In the genomic region with DNA sequence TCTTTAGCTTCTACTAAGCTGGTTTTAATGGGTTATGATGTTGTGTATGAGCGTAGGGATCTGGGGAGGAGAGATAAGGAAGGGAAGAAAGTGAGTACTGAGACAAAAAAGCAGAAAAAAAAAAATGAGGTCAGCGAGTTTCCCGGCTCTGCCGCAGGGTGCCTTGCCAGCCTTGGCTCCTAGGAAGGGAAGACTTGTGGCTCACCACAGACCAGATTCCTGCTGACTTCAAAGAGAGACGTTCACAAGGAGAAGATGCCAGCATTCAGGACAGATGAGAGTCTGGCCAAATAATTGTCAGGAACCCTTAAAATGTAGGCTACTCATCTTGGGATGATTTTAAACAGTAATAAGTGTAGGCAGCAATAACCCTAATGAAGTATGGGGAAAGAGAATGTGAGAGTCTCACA, we compare ENCODE assay signal across 2 cellular contexts.
TF ChIP-seq lines count a peak whose summit lies in the region.

No MANE protein-coding gene starts in this region.

TF ChIP-seq in liver, 16 proteins besides CTCF, POLR2A, EP300 and RAD21:
- TF ChIP-seq SP1 (IDR thresholded peaks at IDR 0.05), result no peak
- TF ChIP-seq, protein P1, sequence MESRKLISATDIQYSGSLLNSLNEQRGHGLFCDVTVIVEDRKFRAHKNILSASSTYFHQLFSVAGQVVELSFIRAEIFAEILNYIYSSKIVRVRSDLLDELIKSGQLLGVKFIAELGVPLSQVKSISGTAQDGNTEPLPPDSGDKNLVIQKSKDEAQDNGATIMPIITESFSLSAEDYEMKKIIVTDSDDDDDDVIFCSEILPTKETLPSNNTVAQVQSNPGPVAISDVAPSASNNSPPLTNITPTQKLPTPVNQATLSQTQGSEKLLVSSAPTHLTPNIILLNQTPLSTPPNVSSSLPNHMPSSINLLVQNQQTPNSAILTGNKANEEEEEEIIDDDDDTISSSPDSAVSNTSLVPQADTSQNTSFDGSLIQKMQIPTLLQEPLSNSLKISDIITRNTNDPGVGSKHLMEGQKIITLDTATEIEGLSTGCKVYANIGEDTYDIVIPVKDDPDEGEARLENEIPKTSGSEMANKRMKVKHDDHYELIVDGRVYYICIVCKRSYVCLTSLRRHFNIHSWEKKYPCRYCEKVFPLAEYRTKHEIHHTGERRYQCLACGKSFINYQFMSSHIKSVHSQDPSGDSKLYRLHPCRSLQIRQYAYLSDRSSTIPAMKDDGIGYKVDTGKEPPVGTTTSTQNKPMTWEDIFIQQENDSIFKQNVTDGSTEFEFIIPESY (IDR thresholded peaks at IDR 0.05), result no peak
- no peak for TF ChIP-seq NR2F2 (IDR thresholded peaks at IDR 0.05)
- TF ChIP-seq, protein P2, sequence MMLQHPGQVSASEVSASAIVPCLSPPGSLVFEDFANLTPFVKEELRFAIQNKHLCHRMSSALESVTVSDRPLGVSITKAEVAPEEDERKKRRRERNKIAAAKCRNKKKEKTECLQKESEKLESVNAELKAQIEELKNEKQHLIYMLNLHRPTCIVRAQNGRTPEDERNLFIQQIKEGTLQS (IDR thresholded peaks at IDR 0.05), result no peak
- no peak for TF ChIP-seq EGR1 (IDR thresholded peaks at IDR 0.05; ENCODE audit: low read depth in 2 of 2)
- no peak for TF ChIP-seq RXRA (IDR thresholded peaks at IDR 0.05)
- no peak for TF ChIP-seq HNF4G (IDR thresholded peaks at IDR 0.05)
- TF ChIP-seq, protein P3, sequence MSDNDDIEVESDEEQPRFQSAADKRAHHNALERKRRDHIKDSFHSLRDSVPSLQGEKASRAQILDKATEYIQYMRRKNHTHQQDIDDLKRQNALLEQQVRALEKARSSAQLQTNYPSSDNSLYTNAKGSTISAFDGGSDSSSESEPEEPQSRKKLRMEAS (IDR thresholded peaks at IDR 0.05), result no peak
- TF ChIP-seq FOXA1 (IDR thresholded peaks at IDR 0.05), result no peak
- no peak for TF ChIP-seq HNF4A (conservative IDR thresholded peaks at IDR 0.05)

TF ChIP-seq in HepG2, 621 proteins besides CTCF, POLR2A, EP300 and RAD21:
- TF ChIP-seq PLRG1 (conservative IDR thresholded peaks at IDR 0.05), result no peak
- TF ChIP-seq ZNF234 (CRISPR knock-in tag; conservative IDR thresholded peaks at IDR 0.05), result no peak
- TF ChIP-seq, protein P4, sequence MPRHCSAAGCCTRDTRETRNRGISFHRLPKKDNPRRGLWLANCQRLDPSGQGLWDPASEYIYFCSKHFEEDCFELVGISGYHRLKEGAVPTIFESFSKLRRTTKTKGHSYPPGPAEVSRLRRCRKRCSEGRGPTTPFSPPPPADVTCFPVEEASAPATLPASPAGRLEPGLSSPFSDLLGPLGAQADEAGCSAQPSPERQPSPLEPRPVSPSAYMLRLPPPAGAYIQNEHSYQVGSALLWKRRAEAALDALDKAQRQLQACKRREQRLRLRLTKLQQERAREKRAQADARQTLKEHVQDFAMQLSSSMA (CRISPR knock-in tag; IDR thresholded peaks at IDR 0.05), result no peak
- TF ChIP-seq POGZ (CRISPR knock-in tag; IDR thresholded peaks at IDR 0.05), result no peak
- TF ChIP-seq, protein P5, sequence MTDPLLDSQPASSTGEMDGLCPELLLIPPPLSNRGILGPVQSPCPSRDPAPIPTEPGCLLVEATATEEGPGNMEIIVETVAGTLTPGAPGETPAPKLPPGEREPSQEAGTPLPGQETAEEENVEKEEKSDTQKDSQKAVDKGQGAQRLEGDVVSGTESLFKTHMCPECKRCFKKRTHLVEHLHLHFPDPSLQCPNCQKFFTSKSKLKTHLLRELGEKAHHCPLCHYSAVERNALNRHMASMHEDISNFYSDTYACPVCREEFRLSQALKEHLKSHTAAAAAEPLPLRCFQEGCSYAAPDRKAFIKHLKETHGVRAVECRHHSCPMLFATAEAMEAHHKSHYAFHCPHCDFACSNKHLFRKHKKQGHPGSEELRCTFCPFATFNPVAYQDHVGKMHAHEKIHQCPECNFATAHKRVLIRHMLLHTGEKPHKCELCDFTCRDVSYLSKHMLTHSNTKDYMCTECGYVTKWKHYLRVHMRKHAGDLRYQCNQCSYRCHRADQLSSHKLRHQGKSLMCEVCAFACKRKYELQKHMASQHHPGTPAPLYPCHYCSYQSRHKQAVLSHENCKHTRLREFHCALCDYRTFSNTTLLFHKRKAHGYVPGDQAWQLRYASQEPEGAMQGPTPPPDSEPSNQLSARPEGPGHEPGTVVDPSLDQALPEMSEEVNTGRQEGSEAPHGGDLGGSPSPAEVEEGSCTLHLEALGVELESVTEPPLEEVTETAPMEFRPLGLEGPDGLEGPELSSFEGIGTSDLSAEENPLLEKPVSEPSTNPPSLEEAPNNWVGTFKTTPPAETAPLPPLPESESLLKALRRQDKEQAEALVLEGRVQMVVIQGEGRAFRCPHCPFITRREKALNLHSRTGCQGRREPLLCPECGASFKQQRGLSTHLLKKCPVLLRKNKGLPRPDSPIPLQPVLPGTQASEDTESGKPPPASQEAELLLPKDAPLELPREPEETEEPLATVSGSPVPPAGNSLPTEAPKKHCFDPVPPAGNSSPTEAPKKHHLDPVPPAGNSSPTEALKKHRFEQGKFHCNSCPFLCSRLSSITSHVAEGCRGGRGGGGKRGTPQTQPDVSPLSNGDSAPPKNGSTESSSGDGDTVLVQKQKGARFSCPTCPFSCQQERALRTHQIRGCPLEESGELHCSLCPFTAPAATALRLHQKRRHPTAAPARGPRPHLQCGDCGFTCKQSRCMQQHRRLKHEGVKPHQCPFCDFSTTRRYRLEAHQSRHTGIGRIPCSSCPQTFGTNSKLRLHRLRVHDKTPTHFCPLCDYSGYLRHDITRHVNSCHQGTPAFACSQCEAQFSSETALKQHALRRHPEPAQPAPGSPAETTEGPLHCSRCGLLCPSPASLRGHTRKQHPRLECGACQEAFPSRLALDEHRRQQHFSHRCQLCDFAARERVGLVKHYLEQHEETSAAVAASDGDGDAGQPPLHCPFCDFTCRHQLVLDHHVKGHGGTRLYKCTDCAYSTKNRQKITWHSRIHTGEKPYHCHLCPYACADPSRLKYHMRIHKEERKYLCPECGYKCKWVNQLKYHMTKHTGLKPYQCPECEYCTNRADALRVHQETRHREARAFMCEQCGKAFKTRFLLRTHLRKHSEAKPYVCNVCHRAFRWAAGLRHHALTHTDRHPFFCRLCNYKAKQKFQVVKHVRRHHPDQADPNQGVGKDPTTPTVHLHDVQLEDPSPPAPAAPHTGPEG (CRISPR knock-in tag; IDR thresholded peaks at IDR 0.05), result no peak
- TF ChIP-seq MED1 (CRISPR knock-in tag; IDR thresholded peaks at IDR 0.05), result no peak
- TF ChIP-seq ZNF205 (CRISPR knock-in tag; IDR thresholded peaks at IDR 0.05), result no peak
- no peak for TF ChIP-seq GATAD1 (CRISPR knock-in tag; IDR thresholded peaks at IDR 0.05)
- TF ChIP-seq, protein P6, sequence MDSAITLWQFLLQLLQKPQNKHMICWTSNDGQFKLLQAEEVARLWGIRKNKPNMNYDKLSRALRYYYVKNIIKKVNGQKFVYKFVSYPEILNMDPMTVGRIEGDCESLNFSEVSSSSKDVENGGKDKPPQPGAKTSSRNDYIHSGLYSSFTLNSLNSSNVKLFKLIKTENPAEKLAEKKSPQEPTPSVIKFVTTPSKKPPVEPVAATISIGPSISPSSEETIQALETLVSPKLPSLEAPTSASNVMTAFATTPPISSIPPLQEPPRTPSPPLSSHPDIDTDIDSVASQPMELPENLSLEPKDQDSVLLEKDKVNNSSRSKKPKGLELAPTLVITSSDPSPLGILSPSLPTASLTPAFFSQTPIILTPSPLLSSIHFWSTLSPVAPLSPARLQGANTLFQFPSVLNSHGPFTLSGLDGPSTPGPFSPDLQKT (CRISPR knock-in tag; IDR thresholded peaks at IDR 0.05; ENCODE audit: borderline replicate concordance), result no peak
- TF ChIP-seq POLR2AphosphoS2 (IDR thresholded peaks at IDR 0.05; ENCODE audit: low read depth, low read length), result no peak
- TF ChIP-seq ZNF235 (CRISPR knock-in tag; IDR thresholded peaks at IDR 0.05; ENCODE audit: borderline replicate concordance), result no peak
- no peak for TF ChIP-seq KDM5A (IDR thresholded peaks at IDR 0.05; ENCODE audit: borderline replicate concordance, low read length)
- TF ChIP-seq RNF2 (conservative IDR thresholded peaks at IDR 0.05; ENCODE audit: low read depth), result no peak
- no peak for TF ChIP-seq ZNF431 (CRISPR knock-in tag; IDR thresholded peaks at IDR 0.05; ENCODE audit: borderline replicate concordance, low read depth)
- no peak for TF ChIP-seq SOX6 (IDR thresholded peaks at IDR 0.05)
- no peak for TF ChIP-seq SOX6 (CRISPR knock-in tag; IDR thresholded peaks at IDR 0.05)
- no peak for TF ChIP-seq ZNF761 (CRISPR knock-in tag; conservative IDR thresholded peaks at IDR 0.05)
- no peak for TF ChIP-seq ZNF263 (CRISPR knock-in tag; IDR thresholded peaks at IDR 0.05)
- TF ChIP-seq ZFP36L1 (CRISPR knock-in tag; IDR thresholded peaks at IDR 0.05), result no peak
